ENCODE assay signal across 1 cellular context in the genomic region with DNA sequence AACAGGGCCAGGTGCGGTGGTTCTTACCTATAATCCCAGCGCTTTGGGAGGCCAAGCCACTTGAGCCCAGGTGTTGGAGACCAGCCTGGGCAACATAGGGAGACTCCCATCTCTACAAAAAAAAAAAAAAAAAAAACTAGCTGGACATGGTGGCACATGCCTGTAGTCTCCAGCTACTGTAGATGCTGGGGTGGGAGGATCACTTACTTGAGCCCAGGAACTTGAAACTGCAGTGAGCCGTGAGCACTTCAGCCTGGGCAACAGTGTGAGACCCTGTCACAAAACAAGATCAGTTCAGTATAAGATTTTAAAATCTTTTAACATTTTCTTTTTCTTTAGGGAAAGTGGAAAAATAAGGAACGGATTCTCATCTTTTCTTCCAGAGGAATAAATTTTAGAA.
TF ChIP-seq lines count a peak whose summit lies in the region.

No MANE protein-coding gene starts in this region.

TF ChIP-seq in GM12878, 131 proteins besides CTCF, POLR2A, EP300 and RAD21:
- TF ChIP-seq EGR1 (IDR thresholded peaks at IDR 0.05; ENCODE audit: borderline replicate concordance in 1 of 2, low read depth in 2 of 2, low read length in 2 of 2): no peak
